1 cellular context compared by ENCODE assay signal in genomic region chr17:58532555-58532951, GRCh38.
TF ChIP-seq lines count a peak whose summit lies in the region.

No MANE protein-coding gene starts in this region.

TF ChIP-seq in IMR-90, 13 proteins besides CTCF, POLR2A, EP300 and RAD21 (continued from another document):
- TF ChIP-seq USF2 (IDR thresholded peaks at IDR 0.05; ENCODE audit: low read depth, low read length) (no peak), ELK1 (IDR thresholded peaks at IDR 0.05; ENCODE audit: borderline replicate concordance, low read depth, low read length) (no peak), BHLHE40 (IDR thresholded peaks at IDR 0.05; ENCODE audit: low read depth, low read length) (no peak), FOS (IDR thresholded peaks at IDR 0.05; ENCODE audit: low read depth, low read length) (no peak), RCOR1 (IDR thresholded peaks at IDR 0.05; ENCODE audit: insufficient replicate concordance, low read length) (no peak), MAFK (IDR thresholded peaks at IDR 0.05; ENCODE audit: low read depth, low read length) (no peak)
